1 cellular context compared by ENCODE assay signal in genomic region chr2:215717627-215718412, GRCh38.
TF ChIP-seq lines count a peak whose summit lies in the region.

No MANE protein-coding gene starts in this region.

TF ChIP-seq in HepG2, 621 proteins besides CTCF, POLR2A, EP300 and RAD21 (continued from another document):
- TF ChIP-seq ZFP82 (CRISPR knock-in tag; IDR thresholded peaks at IDR 0.05; ENCODE audit: borderline replicate concordance) (no peak), ZBTB44 (CRISPR knock-in tag; IDR thresholded peaks at IDR 0.05) (no peak), CREB3 (CRISPR knock-in tag; IDR thresholded peaks at IDR 0.05) (no peak), KAT8 (CRISPR knock-in tag; IDR thresholded peaks at IDR 0.05) (no peak)
